In genomic region chr3:51929420-51930003, GRCh38 we compare ENCODE assay signal across 1 cellular context.
TF ChIP-seq lines count a peak whose summit lies in the region.

No MANE protein-coding gene starts in this region.

TF ChIP-seq in WTC11, 78 proteins besides CTCF, POLR2A, EP300 and RAD21 (continued from another document):
- no peak for TF ChIP-seq STAT6 (CRISPR knock-in tag; conservative IDR thresholded peaks at IDR 0.05; ENCODE audit: low read depth)
- no peak for TF ChIP-seq EMX1 (CRISPR knock-in tag; IDR thresholded peaks at IDR 0.05)
- TF ChIP-seq IRF1 (CRISPR knock-in tag; IDR thresholded peaks at IDR 0.05): peak; percentile 32; the same call in 1 of the 2 replicates
- no peak for TF ChIP-seq USF2 (CRISPR knock-in tag; IDR thresholded peaks at IDR 0.05)
- no peak for TF ChIP-seq ZNF396 (CRISPR knock-in tag; IDR thresholded peaks at IDR 0.05; ENCODE audit: borderline replicate concordance)
- no peak for TF ChIP-seq E2F5 (CRISPR knock-in tag; IDR thresholded peaks at IDR 0.05)
